ENCODE assay signal across 1 cellular context in the genomic region with DNA sequence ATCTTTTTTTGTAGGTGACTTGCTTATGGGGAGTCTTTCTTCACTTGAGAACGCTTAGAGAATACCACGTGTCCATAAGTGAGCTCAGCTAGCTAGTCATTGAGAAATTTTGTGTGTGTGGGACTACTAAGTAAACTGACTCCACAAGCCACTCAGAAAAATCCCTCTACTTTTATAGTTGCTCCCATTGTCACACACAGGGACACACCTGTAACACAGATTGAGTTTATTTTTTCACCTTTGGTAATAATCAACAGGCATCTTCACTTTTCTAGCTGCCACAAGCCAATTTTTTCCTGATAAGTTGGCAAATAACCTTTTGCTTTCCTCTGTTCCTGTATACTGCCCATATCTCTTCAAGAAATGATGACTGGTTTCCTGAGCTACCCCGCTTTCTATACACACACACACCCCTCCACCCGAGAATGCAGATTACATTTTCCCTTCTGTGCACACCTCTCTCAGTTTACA.
TF ChIP-seq lines count a peak whose summit lies in the region.

No MANE protein-coding gene starts in this region.

TF ChIP-seq in SK-N-SH, 30 proteins besides CTCF, POLR2A, EP300 and RAD21 (continued from another document):
- TF ChIP-seq, protein P1, sequence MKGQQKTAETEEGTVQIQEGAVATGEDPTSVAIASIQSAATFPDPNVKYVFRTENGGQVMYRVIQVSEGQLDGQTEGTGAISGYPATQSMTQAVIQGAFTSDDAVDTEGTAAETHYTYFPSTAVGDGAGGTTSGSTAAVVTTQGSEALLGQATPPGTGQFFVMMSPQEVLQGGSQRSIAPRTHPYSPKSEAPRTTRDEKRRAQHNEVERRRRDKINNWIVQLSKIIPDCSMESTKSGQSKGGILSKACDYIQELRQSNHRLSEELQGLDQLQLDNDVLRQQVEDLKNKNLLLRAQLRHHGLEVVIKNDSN (IDR thresholded peaks at IDR 0.05; ENCODE audit: borderline replicate concordance, low read depth) = peak; percentile 71; the same call in 1 of the 2 replicates
